10 cellular contexts compared by ENCODE assay signal in the genomic region with DNA sequence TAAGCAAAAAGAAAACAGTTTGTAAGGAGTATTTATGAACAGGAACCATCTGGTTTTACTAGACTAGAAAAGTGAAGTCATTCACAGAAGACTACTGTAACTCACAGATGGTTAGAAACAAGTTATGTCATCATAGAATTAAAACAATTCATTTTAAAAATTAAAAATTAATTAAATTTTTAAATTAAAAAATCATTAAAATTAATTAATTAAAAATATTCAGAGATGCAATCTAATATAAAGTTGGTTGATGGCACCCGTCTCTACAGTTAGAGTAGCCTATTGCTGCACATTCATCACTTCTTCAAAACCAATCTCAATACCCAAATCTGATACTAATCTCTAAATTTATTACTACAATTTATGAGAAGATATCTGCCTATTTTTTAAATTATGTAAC.
"Had no signal": no experiment of that assay in that cellular context is flagged by ENCODE, and none has a peak within 500 bp of the region (broad histone marks: within the 10 kb centered on the region; RNA-seq: fewer than 3 reads in every experiment).

No MANE protein-coding gene starts in this region.

- H3K4me3 Mint-ChIP-seq: HFFc6 had no signal

- H3K4me1 ChIP-seq: HAP-1 had no signal

- H3K9ac ChIP-seq: GM23248 had no signal

- DNase-seq: GM23248, GOT3, H7, HFFc6, IMR-90, KG1 had no signal

- H3K9me3 ChIP-seq: HAP-1 had no signal

- H3K4me3 ChIP-seq: GM23248, HAP-1, K562 had no signal

- FAIRE-seq: K562 had no signal

- H3K27ac Mint-ChIP-seq: HFFc6 had no signal

- H3K36me3 ChIP-seq: HAP-1 had no signal

- ATAC-seq: HCT116, K562 had no signal

- H3K27ac ChIP-seq: GM23248, HL-60 had no signal
